In genomic region chr1:24290933-24291487, GRCh38 we compare ENCODE assay signal across 24 cellular contexts. TPM values are rescaled to one million over a fixed set of nuclear protein-coding genes. Genes with fewer than 3 reads are reported as not detected.
"Had no signal": no experiment of that assay in that cellular context is flagged by ENCODE, and none has a peak within 500 bp of the region (broad histone marks: within the 10 kb centered on the region; RNA-seq: fewer than 3 reads in every experiment).

No MANE protein-coding gene starts in this region.

- H3K9me3 Mint-ChIP-seq: activated naive CD4-positive, alpha-beta T cell treated with anti-CD3 and anti-CD28 coated beads, Interleukin-2, amount 50 U/mL, for 72 hours had no signal

- H3K4me3 ChIP-seq: adrenal gland, cardiac muscle cell, right atrium auricular region, tibial artery, uterus had no signal

- H3K36me3 Mint-ChIP-seq: activated naive CD4-positive, alpha-beta T cell treated with anti-CD3 and anti-CD28 coated beads, Interleukin-2, amount 50 U/mL, for 72 hours had no signal

- H3K27ac ChIP-seq: cardiac muscle cell, right atrium auricular region, uterus had no signal

- H3K9me3 ChIP-seq: adrenal gland, right atrium auricular region, tibial artery, uterus had no signal

- DNase-seq: activated CD4-positive, CD25-positive, alpha-beta regulatory T cell treated with anti-CD3 and anti-CD28 coated beads, Interleukin-2, amount 50 U/mL, for 72 hours; activated gamma-delta T cell; adrenal gland; dermis blood vessel endothelial cell; effector memory CD4-positive, alpha-beta T cell; hypothalamus; kidney; stimulated activated CD4-positive, alpha-beta T cell treated with anti-CD3 and anti-CD28 coated beads, Interleukin-2, amount 100 ng/mL, for 24 hours; stimulated activated naive CD4-positive, alpha-beta T cell treated with Interleukin-2 at 50 U/mL for 16 hours; tibial artery; uterus had no signal

- H3K27ac Mint-ChIP-seq: activated naive CD4-positive, alpha-beta T cell treated with anti-CD3 and anti-CD28 coated beads, Interleukin-2, amount 50 U/mL, for 72 hours; progenitor cell of endocrine pancreas had no signal

- ATAC-seq: activated naive CD4-positive, alpha-beta T cell treated with anti-CD3 and anti-CD28 coated beads, Interleukin-2, amount 50 U/mL, for 72 hours; left lobe of liver had no signal

- H3K36me3 ChIP-seq: adrenal gland, cardiac muscle cell, right atrium auricular region, tibial artery, uterus had no signal

- FAIRE-seq: frontal cortex, kidney had no signal

- H3K27me3 ChIP-seq: adrenal gland, cardiac muscle cell, right atrium auricular region, uterus had no signal

RNA-seq across cellular contexts. Expression of gene GRHL3, which starts 28.1 kb away (rescaled TPM):
- total RNA-seq: activated CD8-positive, alpha-beta memory T cell treated with anti-CD3 and anti-CD28 coated beads for 36 hours; activated naive CD4-positive, alpha-beta T cell treated with anti-CD3 and anti-CD28 coated beads, Interleukin-2, amount 50 U/mL, for 72 hours; dermis blood vessel endothelial cell; frontal cortex; lung microvascular endothelial cell; myocyte; osteoblast; skeletal muscle tissue; subcutaneous adipose tissue had no signal
- polyA plus RNA-seq: cardiac muscle cell, neural cell had no signal
